ENCODE assay signal across 8 cellular contexts in the genomic region with DNA sequence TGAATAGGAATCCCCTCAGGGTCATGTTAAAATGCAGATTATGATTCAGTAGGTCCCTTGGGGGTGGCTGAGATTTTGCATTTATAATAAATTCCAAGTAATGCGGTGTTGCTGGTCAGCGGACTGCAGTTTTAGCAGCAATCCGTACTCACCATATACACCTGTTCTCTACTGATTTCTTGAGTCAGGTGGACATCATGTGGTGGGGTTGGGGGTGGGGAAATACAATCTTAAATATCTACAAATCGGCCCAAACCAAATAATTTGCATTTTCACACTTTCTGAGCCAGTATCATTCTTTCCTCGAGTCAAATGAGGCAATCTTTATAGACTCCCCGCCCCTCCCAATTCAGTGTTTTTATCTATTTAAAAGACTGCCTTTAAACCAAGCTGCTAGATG. TPM values are rescaled to one million over a fixed set of nuclear protein-coding genes. Genes with fewer than 3 reads are reported as not detected.
DNase-seq lines count a peak whose midpoint lies in the region; ATAC-seq lines count a peak whose summit lies in the region.

No MANE protein-coding gene starts in this region.

- H3K4me1 ChIP-seq in thymus (ENCODE audit: control insufficient read depth, insufficient read depth, low read length) = peaks cover 7% of the 10 kb centered on the region

- no peaks in the 10 kb centered on the region for H3K9me3 ChIP-seq in thymus (ENCODE audit: control insufficient read depth)

- H3K36me3 ChIP-seq in thymus (ENCODE audit: control insufficient read depth, insufficient read depth) = no peaks in the 10 kb centered on the region

- no peaks in the 10 kb centered on the region for H3K27me3 Mint-ChIP-seq in activated T-cell treated with anti-CD3 and anti-CD28 coated beads, Interleukin-2, amount 50 U/mL, for 72 hours (ENCODE audit: low read depth)

- peak overlapping the region; percentile 80 for H3K4me3 ChIP-seq in thymus (ENCODE audit: low read length)

- peak overlapping the region; percentile 97 to 98 for H3K4me3 Mint-ChIP-seq in activated T-cell treated with anti-CD3 and anti-CD28 coated beads, Interleukin-2, amount 50 U/mL, for 72 hours

- no peaks in the 10 kb centered on the region for H3K27me3 ChIP-seq in thymus (ENCODE audit: control insufficient read depth, insufficient read depth)

- peaks cover 11% of the 10 kb centered on the region for H3K4me1 Mint-ChIP-seq in activated T-cell treated with anti-CD3 and anti-CD28 coated beads, Interleukin-2, amount 50 U/mL, for 72 hours (ENCODE audit: low read depth)

- H3K9me3 Mint-ChIP-seq in activated T-cell treated with anti-CD3 and anti-CD28 coated beads, Interleukin-2, amount 50 U/mL, for 72 hours = no peaks in the 10 kb centered on the region
- no peaks in the 10 kb centered on the region for H3K9me3 Mint-ChIP-seq in activated naive CD4-positive, alpha-beta T cell treated with anti-CD3 and anti-CD28 coated beads, Interleukin-2, amount 50 U/mL, for 72 hours

- peak overlapping the region; percentile 35 for H3K27ac Mint-ChIP-seq in activated T-cell treated with anti-CD3 and anti-CD28 coated beads, Interleukin-2, amount 50 U/mL, for 72 hours
- peak overlapping the region; percentile 86 to 97 for H3K27ac Mint-ChIP-seq in activated naive CD4-positive, alpha-beta T cell treated with anti-CD3 and anti-CD28 coated beads, Interleukin-2, amount 50 U/mL, for 72 hours

- peaks cover 0 to 3% of the 10 kb centered on the region in 2 donors for H3K36me3 Mint-ChIP-seq in activated T-cell treated with anti-CD3 and anti-CD28 coated beads, Interleukin-2, amount 50 U/mL, for 72 hours (ENCODE audit: insufficient read depth in 2 of 2)
- peaks cover 0 to 5% of the 10 kb centered on the region in 2 donors for H3K36me3 Mint-ChIP-seq in activated naive CD4-positive, alpha-beta T cell treated with anti-CD3 and anti-CD28 coated beads, Interleukin-2, amount 50 U/mL, for 72 hours

- no peak overlapping the region for H3K27ac ChIP-seq in thymus (ENCODE audit: low read depth)

- DNase-seq in activated T-cell treated with anti-CD3 and anti-CD28 coated beads, Interleukin-2, amount 50 U/mL, for 72 hours = no peak
- DNase-seq in activated T-cell treated with anti-CD3 and anti-CD28 coated beads for 4 hours (no peak), kidney tubule cell (ENCODE audit: low spot score) (peak; percentile 4), middle frontal gyrus (ENCODE audit: extremely low spot score, low spot score) (no peak), AG08396 (ENCODE audit: low spot score) (no peak)
- DNase-seq in activated naive CD4-positive, alpha-beta T cell treated with anti-CD3 and anti-CD28 coated beads, Interleukin-2, amount 50 U/mL, for 72 hours (ENCODE audit: low spot score in 2 of 2) = no peak
- no peak for DNase-seq in activated effector memory CD4-positive, alpha-beta T cell treated with Interleukin-2 at 50 U/mL for 16 hours

- no peak for ATAC-seq in activated T-cell treated with anti-CD3 and anti-CD28 coated beads, Interleukin-2, amount 50 U/mL, for 72 hours (replicated peaks in 1 of 2)
- ATAC-seq in activated naive CD4-positive, alpha-beta T cell treated with anti-CD3 and anti-CD28 coated beads, Interleukin-2, amount 50 U/mL, for 72 hours = no peak

- 80% methylated on average over 6 of the region's 6 CpGs for WGBS in thymus

RNA-seq across cellular contexts. Expression of gene SPATA7, which starts 0.9 kb away (rescaled TPM):
- 1 to 10 TPM; 4.8 to 5.3 TPM for total RNA-seq in activated T-cell treated with anti-CD3 and anti-CD28 coated beads, Interleukin-2, amount 50 U/mL, for 72 hours
- total RNA-seq in activated naive CD4-positive, alpha-beta T cell treated with anti-CD3 and anti-CD28 coated beads, Interleukin-2, amount 50 U/mL, for 72 hours = 1 to 10 TPM; 2.3 to 4.4 TPM
- 8.4 TPM for polyA plus RNA-seq in thymus
